In the genomic region with DNA sequence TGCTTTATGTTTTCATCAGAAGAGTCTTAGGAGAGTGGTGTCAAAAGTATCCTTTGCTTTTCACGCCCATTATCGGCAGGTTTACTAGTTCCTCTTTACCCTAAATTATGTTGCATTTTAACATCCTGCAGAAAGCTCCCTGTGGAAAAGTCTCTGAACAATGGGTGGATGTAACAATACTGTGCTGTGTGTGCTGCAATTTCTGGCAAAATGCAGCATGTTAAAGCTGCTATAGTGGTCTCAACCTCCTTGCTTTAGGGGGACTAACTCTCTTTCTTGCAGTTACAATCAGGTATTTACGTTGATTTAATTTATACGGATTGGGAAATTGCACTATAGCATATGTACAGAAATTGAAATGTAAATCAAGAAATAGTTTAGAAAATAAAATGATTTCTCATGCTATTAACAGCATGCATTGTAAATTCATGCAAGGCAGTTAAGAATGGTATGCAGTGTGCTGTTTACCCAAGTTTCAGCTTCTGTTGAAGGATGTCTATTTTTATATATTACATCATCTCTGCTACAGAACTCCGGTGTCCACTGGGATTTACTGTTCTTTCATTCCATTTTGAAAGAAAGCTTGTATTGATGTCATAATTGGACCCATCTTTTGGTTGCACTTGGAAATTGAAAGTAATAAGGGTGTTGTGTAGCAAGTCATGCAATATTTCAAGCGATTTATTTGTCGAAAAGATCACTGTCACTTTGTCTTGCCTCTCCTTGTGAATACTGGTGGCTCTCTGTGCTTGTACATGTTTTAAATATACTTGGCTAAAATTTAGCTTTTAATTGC, we compare ENCODE assay signal across 8 cellular contexts.
A peak's percentile ranks its signal among the peaks of the same experiment; 100 is the strongest.
DNase-seq lines count a peak whose midpoint lies in the region; ATAC-seq and TF ChIP-seq lines count a peak whose summit lies in the region.

No MANE protein-coding gene starts in this region.

- H4K20me1 ChIP-seq in MM.1S (ENCODE audit: insufficient read depth, low read length) = no peaks in the 10 kb centered on the region

- H3K27me3 ChIP-seq in SJCRH30 (no peaks in the 10 kb centered on the region), stomach smooth muscle (ENCODE audit: control insufficient read depth in 1 of 2, insufficient read depth in 2 of 2, low read length in 2 of 2) (no peaks in the 10 kb centered on the region), MM.1S (replicated peaks; ENCODE audit: insufficient read depth, low read length) (no peaks in the 10 kb centered on the region)

- no peaks in the 10 kb centered on the region for H3F3A ChIP-seq in MM.1S (ENCODE audit: insufficient read depth, low read length)

- H3K4me3 ChIP-seq in SJCRH30 = 0 out of 2 replicates have a peak overlapping the region, but pooled peaks have one; percentile 15
- H3K4me3 ChIP-seq in stomach smooth muscle (ENCODE audit: low read length in 2 of 2) = peak overlapping the region; percentile 4 to 47
- no peak overlapping the region for H3K4me3 ChIP-seq in MM.1S (ENCODE audit: low read length)

- H3K9me3 ChIP-seq in SJCRH30 (replicated peaks) (no peaks in the 10 kb centered on the region), stomach smooth muscle (ENCODE audit: control insufficient read depth in 2 of 2, low read length in 2 of 2) (no peaks in the 10 kb centered on the region), MM.1S (replicated peaks; ENCODE audit: insufficient read depth, low read length) (no peaks in the 10 kb centered on the region)

- no peak overlapping the region for H3K4me2 ChIP-seq in MM.1S (ENCODE audit: low read depth, low read length)

- intact Hi-C loops in Right ventricle myocardium superior (cut with DNase I) = no loop called here

- H3K4me1 ChIP-seq in SJCRH30 (no peaks in the 10 kb centered on the region), stomach smooth muscle (ENCODE audit: control insufficient read depth, insufficient read depth, low read length) (peaks cover 5% of the 10 kb centered on the region), MM.1S (ENCODE audit: low read length) (no peaks in the 10 kb centered on the region)

- ATAC-seq in Right ventricle myocardium superior (ENCODE audit: poor library complexity) = peak; percentile 86

- H3K79me2 ChIP-seq in MM.1S (ENCODE audit: low read length) = no peaks in the 10 kb centered on the region

- H2AFZ ChIP-seq in MM.1S (ENCODE audit: low read length) = no peak overlapping the region

- H3K27ac ChIP-seq in SJCRH30 (no peak overlapping the region), stomach smooth muscle (ENCODE audit: low read length) (no peak overlapping the region), MM.1S (ENCODE audit: low read length) (no peak overlapping the region)

- H3K9me2 ChIP-seq in MM.1S (replicated peaks; ENCODE audit: insufficient read depth, low read length) = no peaks in the 10 kb centered on the region

- no peak for TF ChIP-seq CTCF in MM.1S (IDR thresholded peaks at IDR 0.05; ENCODE audit: low read length)

- H3K36me3 ChIP-seq in SJCRH30 (no peaks in the 10 kb centered on the region), stomach smooth muscle (ENCODE audit: control insufficient read depth in 2 of 2, insufficient read depth in 2 of 2, low read length in 2 of 2) (peaks cover 2 to 3% of the 10 kb centered on the region in 2 donors), MM.1S (replicated peaks; ENCODE audit: insufficient read depth, low read length) (no peaks in the 10 kb centered on the region)

- DNase-seq in H4 (ENCODE audit: low spot score) (peak; percentile 17), SJCRH30 (peak in 1 of 2 experiments; percentile 37), Right ventricle myocardium superior (no peak), MM.1S (no peak), COR-L47 (lab: John Stamatoyannopoulos, UW) (no peak)
- no peak for DNase-seq in activated CD8-positive, alpha-beta memory T cell treated with anti-CD3 and anti-CD28 coated beads for 24 hours
- DNase-seq in activated CD4-positive, alpha-beta T cell treated with anti-CD3 and anti-CD28 coated beads, Interleukin-2, amount 50 U/mL, for 48 hours = no peak

- H3K9ac ChIP-seq in stomach smooth muscle (ENCODE audit: low read length in 2 of 2) = no peak overlapping the region
- H3K9ac ChIP-seq in MM.1S (ENCODE audit: low read length) = no peak overlapping the region
